Comparison of ENCODE assay signal across 34 cellular contexts in the genomic region with DNA sequence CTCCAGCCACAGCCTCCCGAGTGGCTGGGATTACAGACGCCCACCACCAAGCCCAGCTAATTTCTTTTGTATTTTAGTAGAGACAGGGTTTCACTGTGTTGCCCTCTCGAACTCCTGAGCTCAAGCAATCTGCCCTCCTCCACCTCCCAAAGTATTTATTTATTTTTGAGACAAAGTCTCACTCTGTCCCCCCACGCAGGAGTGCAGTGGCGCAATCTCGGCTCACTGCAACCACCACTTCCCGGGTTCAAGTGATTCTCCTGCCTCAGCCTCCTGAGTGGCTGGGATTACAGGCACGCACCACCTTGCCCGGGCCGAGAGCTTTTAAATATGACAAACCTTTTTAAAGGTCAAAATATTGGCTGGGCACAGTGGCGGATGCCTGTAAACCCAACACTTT.
"Had no signal": no experiment of that assay in that cellular context is flagged by ENCODE, and none has a peak within 500 bp of the region (broad histone marks: within the 10 kb centered on the region; RNA-seq: fewer than 3 reads in every experiment).

No MANE protein-coding gene starts in this region.

- DNase-seq: activated B cell treated with CpG ODN at 0.5 μM for 24 hours; activated CD4-positive, alpha-beta memory T cell treated with anti-CD3 and anti-CD28 coated beads for 36 hours; activated CD4-positive, alpha-beta T cell treated with anti-CD3 and anti-CD28 coated beads for 4 hours; activated CD4-positive, alpha-beta T cell treated with anti-CD3 and anti-CD28 coated beads, Interleukin-2, amount 10 ng/mL, durations not matched to agents 24 days and 14 days; activated CD4-positive, alpha-beta T cell treated with anti-CD3 and anti-CD28 coated beads, Interleukin-2, amount 50 U/mL, for 1 hour; activated CD4-positive, alpha-beta T cell treated with anti-CD3 and anti-CD28 coated beads, Interleukin-2, amount 50 U/mL, for 4 hours; activated CD4-positive, CD25-positive, alpha-beta regulatory T cell treated with anti-CD3 and anti-CD28 coated beads, Interleukin-2, amount 50 U/mL, for 72 hours; activated CD8-positive, alpha-beta memory T cell treated with anti-CD3 and anti-CD28 coated beads, Interleukin-2, amount 50 U/mL, for 4 hours; activated CD8-positive, alpha-beta T cell treated with anti-CD3 and anti-CD28 coated beads for 36 hours; activated effector memory CD4-positive, alpha-beta T cell treated with anti-CD3 and anti-CD28 coated beads, Interleukin-2, amount 50 U/mL, for 16 hours; activated gamma-delta T cell treated with Interleukin-2 at 50 U/mL for 16 hours; activated naive CD4-positive, alpha-beta T cell; activated naive CD4-positive, alpha-beta T cell treated with anti-CD3 and anti-CD28 coated beads for 36 hours; activated naive CD4-positive, alpha-beta T cell treated with anti-CD3 and anti-CD28 coated beads, Interleukin-2, amount 50 U/mL, for 16 hours; activated naive CD8-positive, alpha-beta T cell treated with anti-CD3 and anti-CD28 coated beads for 36 hours; activated T-cell treated with anti-CD3 and anti-CD28 coated beads for 4 hours; activated T-cell treated with anti-CD3 and anti-CD28 coated beads, Interleukin-2, amount 50 U/mL, for 1 hour; activated T-cell treated with anti-CD3 and anti-CD28 coated beads, Interleukin-2, amount 50 U/mL, for 4 hours; activated T-cell treated with anti-CD3 and anti-CD28 coated beads, Interleukin-2, amount 50 U/mL, for 72 hours; adrenal gland; amniotic stem cell; aorta; body of pancreas; brain microvascular endothelial cell; central memory CD4-positive, alpha-beta T cell; T-helper 1 cell; T-helper 2 cell; T-helper 9 cell had no signal

- ATAC-seq: activated CD8-positive, alpha-beta T cell treated with anti-CD3 and anti-CD28 coated beads for 36 hours; activated naive CD4-positive, alpha-beta T cell treated with anti-CD3 and anti-CD28 coated beads, Interleukin-2, amount 50 U/mL, for 72 hours; activated T-cell treated with anti-CD3 and anti-CD28 coated beads, Interleukin-2, amount 50 U/mL, for 4 hours; activated T-cell treated with anti-CD3 and anti-CD28 coated beads, Interleukin-2, amount 50 U/mL, for 72 hours; activated T-helper 17 cell treated with anti-CD3 and anti-CD28 coated beads, Interleukin-2, amount 50 U/mL, for 72 hours; body of pancreas had no signal

- H3K36me3 ChIP-seq: adrenal gland, brain microvascular endothelial cell, breast epithelium had no signal

- H3K9me3 ChIP-seq: adrenal gland, body of pancreas, breast epithelium had no signal

- FAIRE-seq: astrocyte, TTC549 had no signal

- H3K27ac ChIP-seq: adrenal gland, body of pancreas, brain microvascular endothelial cell, breast epithelium, VCaP had no signal

- H3K4me3 ChIP-seq: adrenal gland, body of pancreas, breast epithelium had no signal

- H3K27me3 ChIP-seq: adrenal gland, body of pancreas, brain microvascular endothelial cell, breast epithelium had no signal
